ENCODE assay signal across 31 cellular contexts in genomic region chr22:49099089-49099488, GRCh38.
"Had no signal": no experiment of that assay in that cellular context is flagged by ENCODE, and none has a peak within 500 bp of the region (broad histone marks: within the 10 kb centered on the region; RNA-seq: fewer than 3 reads in every experiment).

No MANE protein-coding gene starts in this region.

- H3K36me3 Mint-ChIP-seq: activated naive CD8-positive, alpha-beta T cell; brain; WTC11 had no signal

- H3K27ac Mint-ChIP-seq: activated CD4-positive, alpha-beta memory T cell treated with anti-CD3 and anti-CD28 coated beads, Interleukin-2, amount 10 ng/mL, durations not matched to agents 7 days and 5 days; activated CD4-positive, alpha-beta T cell treated with anti-CD3 and anti-CD28 coated beads, Interleukin-2, amount 10 ng/mL, durations not matched to agents 7 days and 5 days; activated naive CD8-positive, alpha-beta T cell; activated T-cell treated with anti-CD3 and anti-CD28 coated beads, Interleukin-2, amount 50 U/mL, for 24 hours; activated T-cell treated with anti-CD3 and anti-CD28 coated beads, Interleukin-2, amount 50 U/mL, for 72 hours; effector memory CD8-positive, alpha-beta T cell; WTC11 had no signal

- ATAC-seq: activated T-cell treated with anti-CD3 and anti-CD28 coated beads, Interleukin-2, amount 50 U/mL, for 72 hours; effector memory CD8-positive, alpha-beta T cell; foreskin keratinocyte; gastrocnemius medialis; WTC11 had no signal

- H3K27me3 Mint-ChIP-seq: activated CD4-positive, alpha-beta memory T cell treated with anti-CD3 and anti-CD28 coated beads, Interleukin-2, amount 10 ng/mL, durations not matched to agents 7 days and 5 days; activated CD4-positive, alpha-beta T cell treated with anti-CD3 and anti-CD28 coated beads, Interleukin-2, amount 10 ng/mL, durations not matched to agents 7 days and 5 days had no signal

- H3K4me3 Mint-ChIP-seq: activated CD4-positive, alpha-beta memory T cell treated with anti-CD3 and anti-CD28 coated beads, Interleukin-2, amount 10 ng/mL, durations not matched to agents 7 days and 5 days; activated CD4-positive, alpha-beta T cell treated with anti-CD3 and anti-CD28 coated beads, Interleukin-2, amount 10 ng/mL, durations not matched to agents 7 days and 5 days; activated naive CD8-positive, alpha-beta T cell; activated T-cell treated with anti-CD3 and anti-CD28 coated beads, Interleukin-2, amount 50 U/mL, for 24 hours; activated T-cell treated with anti-CD3 and anti-CD28 coated beads, Interleukin-2, amount 50 U/mL, for 72 hours; brain; central memory CD8-positive, alpha-beta T cell; effector memory CD8-positive, alpha-beta T cell; WTC11 had no signal

- H3K9me3 ChIP-seq: ascending aorta, breast epithelium, esophagus muscularis mucosa, gastrocnemius medialis, heart left ventricle had no signal

- H3K27ac ChIP-seq: breast epithelium, cardiac muscle cell, esophagus muscularis mucosa, foreskin keratinocyte, gastrocnemius medialis, heart left ventricle, VCaP had no signal

- DNase-seq: activated CD4-positive, alpha-beta memory T cell treated with anti-CD3 and anti-CD28 coated beads, Interleukin-2, amount 10 ng/mL, durations not matched to agents 7 days and 5 days; activated CD4-positive, alpha-beta T cell treated with anti-CD3 and anti-CD28 coated beads for 1 hour; activated CD4-positive, alpha-beta T cell treated with anti-CD3 and anti-CD28 coated beads for 4 hours; activated CD4-positive, alpha-beta T cell treated with anti-CD3 and anti-CD28 coated beads, Interleukin-2, amount 10 ng/mL, durations not matched to agents 7 days and 5 days; activated CD4-positive, alpha-beta T cell treated with anti-CD3 and anti-CD28 coated beads, Interleukin-2, amount 50 U/mL, for 4 hours; activated CD8-positive, alpha-beta memory T cell treated with anti-CD3 and anti-CD28 coated beads, Interleukin-2, amount 50 U/mL, for 48 hours; activated gamma-delta T cell treated with Interleukin-2 at 50 U/mL for 16 hours; activated naive CD4-positive, alpha-beta T cell treated with Interleukin-2 at 50 U/mL for 16 hours; activated T-cell treated with anti-CD3 and anti-CD28 coated beads for 4 hours; activated T-cell treated with anti-CD3 and anti-CD28 coated beads, Interleukin-2, amount 50 U/mL, for 24 hours; activated T-cell treated with anti-CD3 and anti-CD28 coated beads, Interleukin-2, amount 50 U/mL, for 72 hours; amygdala; cortex of kidney; dermis blood vessel endothelial cell; effector CD4-positive, alpha-beta T cell; effector memory CD8-positive, alpha-beta T cell; erythroblast; foreskin keratinocyte; gastrocnemius medialis; glutamatergic neuron; T-helper 2 cell had no signal

- H3K4me1 Mint-ChIP-seq: activated CD4-positive, alpha-beta memory T cell treated with anti-CD3 and anti-CD28 coated beads, Interleukin-2, amount 10 ng/mL, durations not matched to agents 7 days and 5 days; activated CD4-positive, alpha-beta T cell treated with anti-CD3 and anti-CD28 coated beads, Interleukin-2, amount 10 ng/mL, durations not matched to agents 7 days and 5 days; central memory CD8-positive, alpha-beta T cell had no signal

- H3K36me3 ChIP-seq: ascending aorta, breast epithelium, cardiac muscle cell, esophagus muscularis mucosa, gastrocnemius medialis, heart left ventricle had no signal

- H3K27me3 ChIP-seq: ascending aorta, cardiac muscle cell, foreskin keratinocyte had no signal

- H3K4me3 ChIP-seq: ascending aorta, breast epithelium, cardiac muscle cell, esophagus muscularis mucosa, gastrocnemius medialis, heart left ventricle had no signal

- H3K4me1 ChIP-seq: breast epithelium, esophagus muscularis mucosa, foreskin keratinocyte, gastrocnemius medialis, heart left ventricle had no signal

- H3K9me3 Mint-ChIP-seq: activated CD4-positive, alpha-beta memory T cell treated with anti-CD3 and anti-CD28 coated beads, Interleukin-2, amount 10 ng/mL, durations not matched to agents 7 days and 5 days; activated CD4-positive, alpha-beta T cell treated with anti-CD3 and anti-CD28 coated beads, Interleukin-2, amount 10 ng/mL, durations not matched to agents 7 days and 5 days; activated T-cell treated with anti-CD3 and anti-CD28 coated beads, Interleukin-2, amount 50 U/mL, for 24 hours; activated T-cell treated with anti-CD3 and anti-CD28 coated beads, Interleukin-2, amount 50 U/mL, for 72 hours; central memory CD8-positive, alpha-beta T cell; effector memory CD8-positive, alpha-beta T cell had no signal
